9 cellular contexts compared by ENCODE assay signal in the genomic region with DNA sequence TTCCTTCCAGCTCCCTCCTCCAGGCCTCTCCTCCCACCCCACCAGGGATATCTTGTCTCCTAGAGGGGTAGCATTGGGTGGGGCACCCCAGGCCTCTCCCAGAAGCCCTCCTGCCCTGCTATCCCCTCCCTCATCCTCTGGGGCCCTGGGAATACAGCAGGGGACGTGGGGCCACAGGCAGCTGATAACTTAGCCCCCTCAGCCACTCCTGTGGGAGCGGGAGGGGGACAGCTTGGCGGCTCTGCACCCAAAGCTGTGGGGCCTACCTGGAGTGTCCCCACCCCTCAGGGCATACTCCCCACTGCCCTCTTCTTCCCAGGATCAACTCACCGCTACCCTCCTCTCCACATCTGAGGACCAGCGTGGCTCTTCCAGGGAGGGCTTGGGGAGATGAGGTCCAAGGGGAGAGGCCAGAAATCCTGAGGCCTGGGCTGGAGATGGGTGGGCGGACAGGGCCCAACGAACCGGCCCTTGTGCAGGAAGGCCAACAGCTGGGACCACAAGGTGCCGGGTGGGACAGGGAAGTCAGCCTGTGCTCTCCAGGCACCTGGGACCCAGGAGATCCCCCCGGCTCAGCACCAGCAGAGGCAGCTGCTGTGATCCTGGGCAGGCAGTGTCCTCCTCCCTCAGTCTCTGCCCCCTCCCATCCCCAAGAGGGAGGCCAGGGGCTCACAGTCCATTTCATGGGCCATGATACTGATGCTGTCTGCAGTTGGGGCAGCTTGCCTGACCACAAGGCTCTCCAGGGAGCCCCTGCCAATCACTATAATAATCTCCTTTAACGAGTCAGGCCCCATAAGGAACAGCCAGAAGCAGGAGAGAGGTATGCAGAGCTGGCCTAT. TPM values are rescaled to one million over a fixed set of nuclear protein-coding genes. Genes with fewer than 3 reads are reported as not detected.
DNase-seq lines count a peak whose midpoint lies in the region; TF ChIP-seq lines count a peak whose summit lies in the region.
"Had no signal": no experiment of that assay in that cellular context is flagged by ENCODE, and none has a peak within 500 bp of the region (broad histone marks: within the 10 kb centered on the region; RNA-seq: fewer than 3 reads in every experiment).

No MANE protein-coding gene starts in this region.

- H3K4me3 ChIP-seq in brain microvascular endothelial cell (ENCODE audit: low read depth, low read length) (no peak overlapping the region), vagina (no peak overlapping the region)

- H3K27ac ChIP-seq in brain microvascular endothelial cell (no peak overlapping the region), vagina (peak overlapping the region; percentile 84)
- H3K27ac ChIP-seq: HL-60 had no signal

- intact Hi-C loops in vagina (cut with DNase I) = no loop called here

- peaks cover 56% of the 10 kb centered on the region for H3K4me1 ChIP-seq in vagina

- in situ Hi-C loops in brain microvascular endothelial cell (cut with HindIII; ENCODE audit: low pct_ligation_motif_present, low sequenced_read_pairs) = no loop called here

- no peaks in the 10 kb centered on the region for H3K27me3 ChIP-seq in brain microvascular endothelial cell (replicated peaks)
- H3K27me3 ChIP-seq in vagina = no peaks in the 10 kb centered on the region

- no peaks in the 10 kb centered on the region for H3K9me3 Mint-ChIP-seq in activated naive CD4-positive, alpha-beta T cell treated with anti-CD3 and anti-CD28 coated beads, Interleukin-2, amount 50 U/mL, for 24 hours

- no peaks in the 10 kb centered on the region for H3K27me3 Mint-ChIP-seq in activated naive CD4-positive, alpha-beta T cell treated with anti-CD3 and anti-CD28 coated beads, Interleukin-2, amount 50 U/mL, for 24 hours

- H3K36me3 Mint-ChIP-seq in activated naive CD4-positive, alpha-beta T cell treated with anti-CD3 and anti-CD28 coated beads, Interleukin-2, amount 50 U/mL, for 24 hours = peaks cover 5% of the 10 kb centered on the region

- TF ChIP-seq POLR2A in vagina (IDR thresholded peaks at IDR 0.05) = no peak

- peaks cover 26% of the 10 kb centered on the region for H3K4me1 Mint-ChIP-seq in activated naive CD4-positive, alpha-beta T cell treated with anti-CD3 and anti-CD28 coated beads, Interleukin-2, amount 50 U/mL, for 24 hours

- DNase-seq in activated naive CD4-positive, alpha-beta T cell treated with anti-CD3 and anti-CD28 coated beads, Interleukin-2, amount 50 U/mL, for 16 hours = no peak
- DNase-seq in brain microvascular endothelial cell = peak; percentile 52
- DNase-seq in lung microvascular endothelial cell (ENCODE audit: low read depth in 2 of 2) = peak; percentile 51 to 58
- no peak for DNase-seq in vagina (ENCODE audit: extremely low spot score in 2 of 2)
- DNase-seq in GM19238 (ENCODE audit: insufficient read length, low spot score) = no peak
- DNase-seq in NCI-H446 (lab: John Stamatoyannopoulos, UW) = no peak
- DNase-seq in NCI-H128 (lab: John Stamatoyannopoulos, UW; ENCODE audit: unreplicated experiment) = no peak

- H3K9me3 ChIP-seq in vagina = no peaks in the 10 kb centered on the region

- H3K36me3 ChIP-seq in brain microvascular endothelial cell (replicated peaks) (peaks cover 43% of the 10 kb centered on the region), vagina (peaks cover 0 to 26% of the 10 kb centered on the region in 2 donors)

- peak overlapping the region; percentile 51 for H3K27ac Mint-ChIP-seq in activated naive CD4-positive, alpha-beta T cell treated with anti-CD3 and anti-CD28 coated beads, Interleukin-2, amount 50 U/mL, for 24 hours

- H3K4me3 Mint-ChIP-seq in activated naive CD4-positive, alpha-beta T cell treated with anti-CD3 and anti-CD28 coated beads, Interleukin-2, amount 50 U/mL, for 24 hours = no peak overlapping the region

- no peak for TF ChIP-seq CTCF in brain microvascular endothelial cell (IDR thresholded peaks at IDR 0.05; ENCODE audit: low read depth, low read length, missing control alignments)
- TF ChIP-seq CTCF in vagina (IDR thresholded peaks at IDR 0.05) = no peak

RNA-seq across cellular contexts. Expression of a gene that starts 23.2 kb away (rescaled TPM):
- total RNA-seq in lung microvascular endothelial cell (26.4 and 94.2 TPM in 2 replicates), vagina (857 TPM)

RNA-seq across cellular contexts. Expression of a gene that starts 53.0 kb away (rescaled TPM):
- 1,818 and 2,739 TPM in 2 replicates for total RNA-seq in lung microvascular endothelial cell
- 16,459 TPM for total RNA-seq in vagina

RNA-seq across cellular contexts. Expression of a gene that starts 59.4 kb away (rescaled TPM):
- total RNA-seq in lung microvascular endothelial cell (63.4 and 82.9 TPM in 2 replicates), vagina (53.3 TPM)

Comparison
In these comparisons a context has a peak if more than half of its experiments do, and no peak if none do; other contexts are left out.
1. DNase-seq: peak in brain microvascular endothelial cell (single experiment) and lung microvascular endothelial cell (2 of 2); none in activated naive CD4-positive, alpha-beta T cell treated with anti-CD3 and anti-CD28 coated beads, Interleukin-2, amount 50 U/mL, for 16 hours (single experiment), vagina (0 of 2), GM19238 (single experiment), NCI-H446 (0 of 2) and NCI-H128 (single experiment).